16 cellular contexts compared by ENCODE assay signal in the genomic region with DNA sequence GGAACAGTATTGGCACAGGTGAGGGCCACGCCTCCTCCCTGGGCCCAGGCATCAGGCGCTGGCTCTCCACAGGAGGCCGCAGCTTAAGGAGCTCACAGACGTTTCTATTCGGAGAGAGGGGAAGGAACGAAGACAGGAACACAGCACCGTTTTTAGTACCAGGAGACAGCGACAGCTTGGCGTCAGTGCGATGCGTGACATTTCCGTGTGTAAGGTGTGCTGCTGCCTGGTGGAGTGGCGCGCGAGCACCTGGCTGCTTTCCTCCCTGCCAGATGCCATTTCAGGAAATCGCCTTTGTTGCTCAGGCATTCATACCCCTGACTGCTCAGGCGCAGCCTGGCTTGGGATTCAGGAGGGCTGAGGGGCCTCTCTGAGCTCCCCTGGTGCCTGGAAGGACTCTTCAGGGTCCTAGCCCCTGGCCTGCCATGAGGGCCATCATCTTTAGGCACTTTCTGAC.
DNase-seq lines count a peak whose midpoint lies in the region; ATAC-seq, FAIRE-seq and TF ChIP-seq lines count a peak whose summit lies in the region.
"Had no signal": no experiment of that assay in that cellular context is flagged by ENCODE, and none has a peak within 500 bp of the region (broad histone marks: within the 10 kb centered on the region; RNA-seq: fewer than 3 reads in every experiment).

No MANE protein-coding gene starts in this region.

- H3K4me3 ChIP-seq in NT2/D1 (ENCODE audit: insufficient read length, low read depth) = no peak overlapping the region
- H3K4me3 ChIP-seq in mucosa of descending colon = no peak overlapping the region
- H3K4me3 ChIP-seq: vagina had no signal

- peaks cover 26% of the 10 kb centered on the region for H3K4me1 Mint-ChIP-seq in CD4-positive, alpha-beta T cell (ENCODE audit: low read depth)

- CTCF ChIA-PET in CD4-positive, alpha-beta T cell (lab: Charles Lee) = no interaction called here

- H3K36me3 ChIP-seq in NT2/D1 (ENCODE audit: insufficient read depth, insufficient read length, low read length) = no peaks in the 10 kb centered on the region
- no peaks in the 10 kb centered on the region for H3K36me3 ChIP-seq in mucosa of descending colon (ENCODE audit: low read depth)
- H3K36me3 ChIP-seq: vagina had no signal

- peaks cover 11% of the 10 kb centered on the region for H3K4me1 ChIP-seq in NT2/D1 (ENCODE audit: insufficient read depth, insufficient read length)
- no peaks in the 10 kb centered on the region for H3K4me1 ChIP-seq in mucosa of descending colon (ENCODE audit: low read depth)
- H3K4me1 ChIP-seq: vagina had no signal

- H3K27me3 ChIP-seq in NT2/D1 (ENCODE audit: insufficient read depth, insufficient read length) = peaks cover 4% of the 10 kb centered on the region
- no peaks in the 10 kb centered on the region for H3K27me3 ChIP-seq in CD4-positive, alpha-beta T cell (ENCODE audit: control insufficient read depth, insufficient read depth, low read length)
- H3K27me3 ChIP-seq: vagina had no signal

- no peaks in the 10 kb centered on the region for H3K9me3 Mint-ChIP-seq in CD4-positive, alpha-beta T cell
- H3K9me3 Mint-ChIP-seq: stimulated activated effector memory CD8-positive, alpha-beta T cell treated with anti-CD3 and anti-CD28 coated beads, Interleukin-12 subunit alpha, Interleukin-12 subunit beta, amount 100 ng/mL, for 72 hours had no signal

- H3K27me3 Mint-ChIP-seq in CD4-positive, alpha-beta T cell = no peaks in the 10 kb centered on the region
- H3K27me3 Mint-ChIP-seq: activated B cell treated with CpG ODN at 0.5 μM for 24 hours; activated naive CD8-positive, alpha-beta T cell treated with anti-CD3 and anti-CD28 coated beads, Interleukin-2, amount 50 U/mL, for 24 hours had no signal

- DNase-seq in DMS53 (lab: John Stamatoyannopoulos, UW) (peak; percentile 78), NCI-H146 (lab: John Stamatoyannopoulos, UW) (peak; percentile 91), NT2/D1 (ENCODE audit: low read depth, low spot score) (peak; percentile 20), AG20443 (ENCODE audit: low spot score) (no peak), A172 (ENCODE audit: low spot score) (no peak), mucosa of descending colon (no peak)
- DNase-seq in CD4-positive, alpha-beta T cell = no peak
- DNase-seq: activated B cell treated with CpG ODN at 0.5 μM for 24 hours; activated naive CD8-positive, alpha-beta T cell treated with anti-CD3 and anti-CD28 coated beads, Interleukin-2, amount 50 U/mL, for 24 hours; Kasumi-1; NK-92 treated with Interleukin-12 subunit alpha and Interleukin-12 subunit beta, amount 100 ng/mL, for 24 hours; stimulated activated CD4-positive, alpha-beta T cell treated with anti-CD3 and anti-CD28 coated beads, Interleukin-2, amount 100 ng/mL, for 48 hours had no signal

- POLR2A ChIA-PET in CD4-positive, alpha-beta T cell (lab: Charles Lee) = no interaction called here

- H3K9me3 ChIP-seq in NT2/D1 (ENCODE audit: insufficient read depth, low read length) (no peaks in the 10 kb centered on the region), mucosa of descending colon (no peaks in the 10 kb centered on the region)
- H3K9me3 ChIP-seq in CD4-positive, alpha-beta T cell (ENCODE audit: control insufficient read depth, low read length) = no peaks in the 10 kb centered on the region
- H3K9me3 ChIP-seq: vagina had no signal

- no peak for ATAC-seq in mucosa of descending colon
- ATAC-seq in CD4-positive, alpha-beta T cell (ENCODE audit: poor library complexity) = no peak
- ATAC-seq: activated naive CD8-positive, alpha-beta T cell treated with anti-CD3 and anti-CD28 coated beads, Interleukin-2, amount 50 U/mL, for 24 hours; stimulated activated effector memory CD8-positive, alpha-beta T cell treated with anti-CD3 and anti-CD28 coated beads, Interleukin-12 subunit alpha, Interleukin-12 subunit beta, amount 100 ng/mL, for 72 hours had no signal

- peaks cover 6% of the 10 kb centered on the region for H3K36me3 Mint-ChIP-seq in CD4-positive, alpha-beta T cell (ENCODE audit: low read depth)
- H3K36me3 Mint-ChIP-seq: stimulated activated effector memory CD8-positive, alpha-beta T cell treated with anti-CD3 and anti-CD28 coated beads, Interleukin-12 subunit alpha, Interleukin-12 subunit beta, amount 100 ng/mL, for 72 hours had no signal

- TF ChIP-seq CTCF in mucosa of descending colon (IDR thresholded peaks at IDR 0.05) = no peak
- TF ChIP-seq CTCF in CD4-positive, alpha-beta T cell (IDR thresholded peaks at IDR 0.05) = no peak

- no peak overlapping the region for H3K4me3 Mint-ChIP-seq in CD4-positive, alpha-beta T cell
- H3K4me3 Mint-ChIP-seq: activated B cell treated with CpG ODN at 0.5 μM for 24 hours; activated naive CD8-positive, alpha-beta T cell treated with anti-CD3 and anti-CD28 coated beads, Interleukin-2, amount 50 U/mL, for 24 hours; stimulated activated effector memory CD8-positive, alpha-beta T cell treated with anti-CD3 and anti-CD28 coated beads, Interleukin-12 subunit alpha, Interleukin-12 subunit beta, amount 100 ng/mL, for 72 hours had no signal

- H3K27ac Mint-ChIP-seq in CD4-positive, alpha-beta T cell = no peak overlapping the region
- H3K27ac Mint-ChIP-seq: activated B cell treated with CpG ODN at 0.5 μM for 24 hours; activated naive CD8-positive, alpha-beta T cell treated with anti-CD3 and anti-CD28 coated beads, Interleukin-2, amount 50 U/mL, for 24 hours; stimulated activated effector memory CD8-positive, alpha-beta T cell treated with anti-CD3 and anti-CD28 coated beads, Interleukin-12 subunit alpha, Interleukin-12 subunit beta, amount 100 ng/mL, for 72 hours had no signal

- no peak overlapping the region for H3K27ac ChIP-seq in CD4-positive, alpha-beta T cell (ENCODE audit: low read depth, low read length)
- H3K27ac ChIP-seq: vagina had no signal

- H3K9ac ChIP-seq in NT2/D1 (ENCODE audit: insufficient read length, low read depth) = peak overlapping the region; percentile 51

- intact Hi-C loops in mucosa of descending colon (cut with DNase I, micrococcal nuclease) = no loop called here
- intact Hi-C loops in CD4-positive, alpha-beta T cell (cut with DNase I, micrococcal nuclease) = no loop called here

- FAIRE-seq in islet of Langerhans (lab: Jason Lieb, UNC) = peak; percentile 75
- FAIRE-seq: colon had no signal

Comparison
In these comparisons a context has a peak if more than half of its experiments do, and no peak if none do; other contexts are left out.
1. DNase-seq: peak in DMS53 (single experiment), NCI-H146 (single experiment) and NT2/D1 (single experiment); none in AG20443 (single experiment), A172 (single experiment), mucosa of descending colon (0 of 3) and CD4-positive, alpha-beta T cell (0 of 10).